In the genomic region with DNA sequence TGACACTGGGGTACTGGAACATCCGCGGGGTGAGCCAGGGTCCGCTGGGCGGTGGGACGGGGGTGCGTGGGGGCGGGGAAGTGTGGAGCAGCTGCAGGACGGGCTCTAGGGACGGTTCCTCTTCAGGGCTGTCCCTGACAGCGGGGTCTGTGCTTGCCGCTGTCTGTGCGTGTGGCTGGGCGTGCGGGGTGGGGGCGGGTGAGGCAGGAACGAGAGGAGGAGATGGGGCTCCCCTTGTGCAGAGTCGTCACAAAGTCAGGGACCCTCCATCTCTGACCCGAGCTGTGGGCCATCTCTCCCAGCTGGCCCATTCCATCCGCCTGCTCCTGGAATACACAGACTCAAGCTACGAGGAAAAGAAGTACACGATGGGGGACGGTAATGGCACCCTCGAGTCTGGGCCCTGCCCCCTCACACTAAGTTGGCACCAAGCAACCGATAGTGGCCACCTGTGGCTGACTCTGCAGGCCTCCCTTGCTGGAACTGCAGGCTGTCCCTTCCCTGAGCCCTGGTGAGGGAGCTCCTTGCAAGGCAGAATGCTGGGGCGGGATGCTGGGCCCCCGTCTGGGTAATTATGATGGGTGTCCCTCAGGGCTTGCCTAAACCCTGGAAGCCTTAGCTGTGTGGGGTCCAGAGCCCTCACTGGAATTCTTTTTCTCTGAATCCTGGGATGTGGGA, we compare ENCODE assay signal across 6 cellular contexts. TPM values are rescaled to one million over a fixed set of nuclear protein-coding genes. Genes with fewer than 3 reads are reported as not detected.
DNase-seq lines count a peak whose midpoint lies in the region; ATAC-seq and TF ChIP-seq lines count a peak whose summit lies in the region.

No MANE protein-coding gene starts in this region.

- no peaks in the 10 kb centered on the region for H3K9me3 Mint-ChIP-seq in stimulated activated memory B cell treated with anti-CD40 and anti-IgM and Interleukin-4, amounts not matched to agents 10 μg/mL and 1 μg/mL and 100 μg/mL, for 72 hours

- DNase-seq in MG63 (no peak), fibroblast of pulmonary artery (ENCODE audit: low read depth) (no peak), iPS-NIHi11 (ENCODE audit: low spot score) (no peak), RKO (ENCODE audit: low spot score) (no peak), globus pallidus (ENCODE audit: low spot score) (no peak)

- H3K4me3 Mint-ChIP-seq in stimulated activated memory B cell treated with anti-CD40 and anti-IgM and Interleukin-4, amounts not matched to agents 10 μg/mL and 1 μg/mL and 100 μg/mL, for 72 hours, result peak overlapping the region; percentile 68

- no peaks in the 10 kb centered on the region; the same call in 1 of the 2 replicates for H3K36me3 ChIP-seq in MG63

- peak; percentile 21 for ATAC-seq in stimulated activated memory B cell treated with anti-CD40 and anti-IgM and Interleukin-4, amounts not matched to agents 10 μg/mL and 1 μg/mL and 100 μg/mL, for 72 hours

- H3K4me3 ChIP-seq in MG63, result peak overlapping the region; percentile 38
- peak overlapping the region; percentile 60 for H3K4me3 ChIP-seq in fibroblast of pulmonary artery (replicated peaks; ENCODE audit: low read depth, low read length)

- no peaks in the 10 kb centered on the region for H3K27me3 Mint-ChIP-seq in stimulated activated memory B cell treated with anti-CD40 and anti-IgM and Interleukin-4, amounts not matched to agents 10 μg/mL and 1 μg/mL and 100 μg/mL, for 72 hours

- H3K27me3 ChIP-seq in MG63, result no peaks in the 10 kb centered on the region

- peaks cover 11% of the 10 kb centered on the region for H3K36me3 Mint-ChIP-seq in stimulated activated memory B cell treated with anti-CD40 and anti-IgM and Interleukin-4, amounts not matched to agents 10 μg/mL and 1 μg/mL and 100 μg/mL, for 72 hours

- TF ChIP-seq CTCF in fibroblast of pulmonary artery (IDR thresholded peaks at IDR 0.05; ENCODE audit: low read length, missing control alignments), result no peak

- peaks cover 17% of the 10 kb centered on the region for H3K4me1 Mint-ChIP-seq in stimulated activated memory B cell treated with anti-CD40 and anti-IgM and Interleukin-4, amounts not matched to agents 10 μg/mL and 1 μg/mL and 100 μg/mL, for 72 hours

- H3K9me3 ChIP-seq in MG63, result no peaks in the 10 kb centered on the region

- peak overlapping the region; percentile 52 for H3K27ac Mint-ChIP-seq in stimulated activated memory B cell treated with anti-CD40 and anti-IgM and Interleukin-4, amounts not matched to agents 10 μg/mL and 1 μg/mL and 100 μg/mL, for 72 hours

RNA-seq across cellular contexts. Expression of gene GSTM2, which starts 0.4 kb away (rescaled TPM):
- total RNA-seq in MG63 (2014; rRNA removed; shearing (Covaris generic); ENCODE audit: low replicate concordance), result 20.0 and 22.2 TPM in 2 replicates

RNA-seq across cellular contexts. Expression of gene GSTM4, which starts 12.4 kb away (rescaled TPM):
- 27.9 and 33.5 TPM in 2 replicates for total RNA-seq in MG63 (2014; rRNA removed; shearing (Covaris generic); ENCODE audit: low replicate concordance)

RNA-seq across cellular contexts. Expression of gene GSTM1, which starts 19.4 kb away (rescaled TPM):
- 67.7 and 86.1 TPM in 2 replicates for total RNA-seq in MG63 (2014; rRNA removed; shearing (Covaris generic); ENCODE audit: low replicate concordance)

RNA-seq across cellular contexts. Expression of gene GSTM5, which starts 43.8 kb away (rescaled TPM):
- not detected in 2 replicates for total RNA-seq in MG63 (2014; rRNA removed; shearing (Covaris generic); ENCODE audit: low replicate concordance)

RNA-seq across cellular contexts. Expression of gene AMPD2, which starts 48.6 kb away (rescaled TPM):
- 119 and 172 TPM in 2 replicates for total RNA-seq in MG63 (2014; rRNA removed; shearing (Covaris generic); ENCODE audit: low replicate concordance)
